Comparison of ENCODE assay signal across 18 cellular contexts in genomic region chr1:53408013-53408754, GRCh38. TPM values are rescaled to one million over a fixed set of nuclear protein-coding genes. Genes with fewer than 3 reads are reported as not detected.
DNase-seq lines count a peak whose midpoint lies in the region; ATAC-seq and TF ChIP-seq lines count a peak whose summit lies in the region.
"Had no signal": no experiment of that assay in that cellular context is flagged by ENCODE, and none has a peak within 500 bp of the region (broad histone marks: within the 10 kb centered on the region; RNA-seq: fewer than 3 reads in every experiment).

No MANE protein-coding gene starts in this region.

- H3F3A ChIP-seq in smooth muscle cell (ENCODE audit: low read depth) = peaks cover 11% of the 10 kb centered on the region

- no peaks in the 10 kb centered on the region for H4K20me1 ChIP-seq in Karpas-422 (ENCODE audit: insufficient read depth, low read depth, low read length)
- no peaks in the 10 kb centered on the region for H4K20me1 ChIP-seq in smooth muscle cell (ENCODE audit: low read depth)

- no peaks in the 10 kb centered on the region for H3K36me3 Mint-ChIP-seq in activated CD4-positive, alpha-beta T cell treated with anti-CD3 and anti-CD28 coated beads for 36 hours (ENCODE audit: low read depth)

- peaks cover 26% of the 10 kb centered on the region for H3K4me1 Mint-ChIP-seq in activated CD4-positive, alpha-beta T cell treated with anti-CD3 and anti-CD28 coated beads for 36 hours

- no peak for ATAC-seq in activated CD4-positive, alpha-beta T cell treated with anti-CD3 and anti-CD28 coated beads for 36 hours
- no peak for ATAC-seq in GM18907 (IDR thresholded peaks at IDR 0.05; ENCODE audit: unreplicated experiment)
- no peak for ATAC-seq in HG02678 (IDR thresholded peaks at IDR 0.05; ENCODE audit: unreplicated experiment)

- no peak overlapping the region for H2AFZ ChIP-seq in Karpas-422 (ENCODE audit: low read length)
- no peak overlapping the region for H2AFZ ChIP-seq in smooth muscle cell (ENCODE audit: low read depth)

- H3K36me3 ChIP-seq in Karpas-422 (ENCODE audit: insufficient read depth, low read length) (no peaks in the 10 kb centered on the region), smooth muscle cell (ENCODE audit: low read depth) (no peaks in the 10 kb centered on the region)
- H3K36me3 ChIP-seq: stomach had no signal

- H3K4me3 Mint-ChIP-seq in activated CD4-positive, alpha-beta T cell treated with anti-CD3 and anti-CD28 coated beads for 36 hours = no peak overlapping the region
- H3K4me3 Mint-ChIP-seq: memory B cell had no signal

- H3K27ac Mint-ChIP-seq in activated CD4-positive, alpha-beta T cell treated with anti-CD3 and anti-CD28 coated beads for 36 hours = peak overlapping the region; percentile 11
- H3K27ac Mint-ChIP-seq: memory B cell had no signal

- no peaks in the 10 kb centered on the region for H3K9me3 Mint-ChIP-seq in activated CD4-positive, alpha-beta T cell treated with anti-CD3 and anti-CD28 coated beads for 36 hours (ENCODE audit: low read depth)
- H3K9me3 Mint-ChIP-seq: memory B cell had no signal

- no peaks in the 10 kb centered on the region for H3K27me3 Mint-ChIP-seq in activated CD4-positive, alpha-beta T cell treated with anti-CD3 and anti-CD28 coated beads for 36 hours

- H3K27ac ChIP-seq in Karpas-422 (ENCODE audit: low read length) (no peak overlapping the region), smooth muscle cell (ENCODE audit: low read depth) (peak overlapping the region; percentile 57)
- H3K27ac ChIP-seq: epithelial cell of prostate, stomach had no signal

- H3K27me3 ChIP-seq in Karpas-422 (ENCODE audit: low read length) = no peaks in the 10 kb centered on the region
- H3K27me3 ChIP-seq in smooth muscle cell (ENCODE audit: low read depth) = peaks cover 3% of the 10 kb centered on the region

- H3K9me2 ChIP-seq in Karpas-422 (replicated peaks; ENCODE audit: insufficient read depth, low read length) = no peaks in the 10 kb centered on the region

- H3K9me3 ChIP-seq in Karpas-422 (ENCODE audit: low read length) (no peaks in the 10 kb centered on the region), smooth muscle cell (replicated peaks; ENCODE audit: low read depth) (no peaks in the 10 kb centered on the region)
- H3K9me3 ChIP-seq: stomach had no signal

- WGBS in smooth muscle cell (ENCODE audit: low lambda C conversion rate) = 87% methylated on average over 6 of the region's 6 CpGs

- CTCF ChIA-PET in activated CD4-positive, alpha-beta T cell treated with anti-CD3 and anti-CD28 coated beads for 36 hours (lab: Charles Lee) = interaction anchor here (1.1 to 1.4 kb wide), 2 partner anchors 15 to 130 kb away, joined by 3 to 4 read pairs; no protein-coding TSS in a partner anchor

- H3K4me3 ChIP-seq in Karpas-422 (ENCODE audit: low read length) (no peak overlapping the region), smooth muscle cell (no peak overlapping the region)
- H3K4me3 ChIP-seq: skin epidermis, stomach had no signal

- no peak for DNase-seq in activated CD4-positive, alpha-beta T cell treated with anti-CD3 and anti-CD28 coated beads for 36 hours
- no peak for DNase-seq in activated CD4-positive, alpha-beta T cell treated with anti-CD3 and anti-CD28 coated beads, Interleukin-2, amount 50 U/mL, for 4 hours
- peak; percentile 5 for DNase-seq in Karpas-422
- peak; percentile 31 for DNase-seq in ecto neural progenitor cell (ENCODE audit: low spot score)
- DNase-seq in smooth muscle cell (lab: John Stamatoyannopoulos, UW; ENCODE audit: unreplicated experiment) = no peak
- no peak for DNase-seq in NCI-H1694 treated with DMSO at 0.1 percent for 48 hours (lab: John Stamatoyannopoulos, UW)
- DNase-seq: 8988T; activated T-cell treated with anti-CD3 and anti-CD28 coated beads, Interleukin-2, amount 50 U/mL, for 48 hours; NCI-H1048; NCI-H2171 treated with DMSO at 0.1 percent for 48 hours; occipital lobe; stomach had no signal

- intact Hi-C loops in activated CD4-positive, alpha-beta T cell treated with anti-CD3 and anti-CD28 coated beads for 36 hours (cut with DNase I, micrococcal nuclease) = no loop called here

- POLR2A ChIA-PET in activated CD4-positive, alpha-beta T cell treated with anti-CD3 and anti-CD28 coated beads for 36 hours (lab: Charles Lee) = no interaction called here

- H3K4me2 ChIP-seq in Karpas-422 (ENCODE audit: low read depth, low read length, poor library complexity, severe bottlenecking) (no peak overlapping the region), smooth muscle cell (no peak overlapping the region)

- peaks cover 3% of the 10 kb centered on the region; the same call in 1 of the 2 replicates for H3K4me1 ChIP-seq in Karpas-422 (ENCODE audit: low read length)
- peaks cover 7% of the 10 kb centered on the region for H3K4me1 ChIP-seq in smooth muscle cell (ENCODE audit: low read depth)

- no peak overlapping the region for H3K9ac ChIP-seq in Karpas-422 (ENCODE audit: low read length)
- H3K9ac ChIP-seq in smooth muscle cell (ENCODE audit: low read depth) = peak overlapping the region; percentile 54

- H3K79me2 ChIP-seq in Karpas-422 (ENCODE audit: low read length) (no peaks in the 10 kb centered on the region), smooth muscle cell (ENCODE audit: low read depth) (no peaks in the 10 kb centered on the region)

- no peak for TF ChIP-seq CTCF in smooth muscle cell (IDR thresholded peaks at IDR 0.05; ENCODE audit: borderline replicate concordance, insufficient read depth, poor library complexity, severe bottlenecking)

RNA-seq across cellular contexts. Expression of gene DMRTB1, which starts 51.0 kb away (rescaled TPM):
- total RNA-seq in activated CD4-positive, alpha-beta T cell treated with anti-CD3 and anti-CD28 coated beads for 36 hours = under 1 TPM; 0.23 to 0.25 TPM
- not detected in 2 replicates for total RNA-seq in Karpas-422 (2014; rRNA removed; shearing (Covaris generic); ENCODE audit: low replicate concordance)
- not detected in 2 replicates for total RNA-seq in smooth muscle cell
- not detected in 2 replicates for polyA plus RNA-seq in smooth muscle cell
- total RNA-seq: occipital lobe, stomach had no signal
- polyA plus RNA-seq: keratinocyte, stomach had no signal

Comparison
In these comparisons a context has a peak if more than half of its experiments do, and no peak if none do; other contexts are left out.
1. DNase-seq: peak in Karpas-422 (single experiment) and ecto neural progenitor cell (single experiment); none in activated CD4-positive, alpha-beta T cell treated with anti-CD3 and anti-CD28 coated beads for 36 hours (single experiment), activated CD4-positive, alpha-beta T cell treated with anti-CD3 and anti-CD28 coated beads, Interleukin-2, amount 50 U/mL, for 4 hours (0 of 2), smooth muscle cell (single experiment) and NCI-H1694 treated with DMSO at 0.1 percent for 48 hours (single experiment).